Comparison of ENCODE assay signal across 8 cellular contexts in the genomic region with DNA sequence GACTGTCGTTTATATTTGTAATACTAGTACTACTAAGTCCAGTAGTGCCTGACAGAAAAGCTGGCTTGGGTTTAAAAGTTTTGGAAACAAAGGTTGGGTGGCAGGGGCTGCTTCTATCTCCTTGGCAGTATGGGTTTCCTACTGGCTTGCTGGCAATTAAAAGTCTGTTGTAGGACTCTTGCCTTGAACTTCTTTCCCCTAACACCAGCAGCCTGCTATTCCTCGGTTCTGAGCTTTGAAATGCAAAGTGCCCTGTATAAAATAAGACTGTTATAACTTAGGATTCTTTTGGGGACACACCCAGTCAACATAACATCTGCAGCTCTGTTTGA. TPM values are rescaled to one million over a fixed set of nuclear protein-coding genes. Genes with fewer than 3 reads are reported as not detected.
DNase-seq lines count a peak whose midpoint lies in the region; ATAC-seq, FAIRE-seq and TF ChIP-seq lines count a peak whose summit lies in the region.

No MANE protein-coding gene starts in this region.

- no peaks in the 10 kb centered on the region for H3K9me3 Mint-ChIP-seq in natural killer cell

- no peaks in the 10 kb centered on the region for H3K36me3 Mint-ChIP-seq in natural killer cell

- H3K4me2 ChIP-seq in BLaER1, result peak overlapping the region; percentile 87

- H3K27me3 Mint-ChIP-seq in natural killer cell (ENCODE audit: low read depth in 2 of 2), result no peaks in the 10 kb centered on the region

- H3K27ac ChIP-seq in BLaER1 (peak overlapping the region; percentile 99), colonic mucosa (peak overlapping the region; percentile 87)

- H3K4me3 ChIP-seq in BLaER1, result peak overlapping the region; percentile 89
- peak overlapping the region; percentile 85 for H3K4me3 ChIP-seq in LNCaP clone FGC (ENCODE audit: low read depth, low read length)
- peak overlapping the region; percentile 80 for H3K4me3 ChIP-seq in colonic mucosa

- DNase-seq in LNCaP clone FGC (ENCODE audit: low read depth), result no peak
- DNase-seq in colonic mucosa, result no peak
- DNase-seq in natural killer cell, result no peak
- no peak for DNase-seq in occipital lobe (lab: John Stamatoyannopoulos, UW)
- DNase-seq in GM12892 (ENCODE audit: insufficient read length), result no peak
- DNase-seq in cerebellar nuclear complex (lab: John Stamatoyannopoulos, UW), result no peak
- DNase-seq in HCEC 1CT, result no peak

- ATAC-seq in natural killer cell, result no peak

- intact Hi-C loops in colonic mucosa (cut with DNase I), result no loop called here
- intact Hi-C loops in natural killer cell (cut with micrococcal nuclease), result loop anchor here (2.0 kb wide), 1 partner anchor 33 kb away; no protein-coding TSS in a partner anchor

- H3K27ac Mint-ChIP-seq in natural killer cell, result peak overlapping the region; percentile 86 to 93

- H3K9me3 ChIP-seq in BLaER1, result no peaks in the 10 kb centered on the region
- H3K9me3 ChIP-seq in colonic mucosa, result no peaks in the 10 kb centered on the region

- TF ChIP-seq CTCF in LNCaP clone FGC (IDR thresholded peaks at IDR 0.05; ENCODE audit: control insufficient read depth, extremely low read depth, insufficient read depth) (no peak), colonic mucosa (IDR thresholded peaks at IDR 0.05) (no peak), natural killer cell (IDR thresholded peaks at IDR 0.05) (no peak)

- H4K20me1 ChIP-seq in BLaER1, result peaks cover 55% of the 10 kb centered on the region

- FAIRE-seq in GM12892 (lab: Jason Lieb, UNC), result no peak

- H3K4me1 Mint-ChIP-seq in natural killer cell, result peaks cover 24 to 36% of the 10 kb centered on the region in 2 donors

- H3K4me1 ChIP-seq in BLaER1, result peaks cover 26% of the 10 kb centered on the region
- peaks cover 4% of the 10 kb centered on the region for H3K4me1 ChIP-seq in colonic mucosa

- peak overlapping the region; percentile 95 for H3K4me3 Mint-ChIP-seq in natural killer cell

- H3K36me3 ChIP-seq in BLaER1 (peaks cover 12% of the 10 kb centered on the region), colonic mucosa (no peaks in the 10 kb centered on the region)

- no peak for TF ChIP-seq POLR2A in GM12892 (IDR thresholded peaks at IDR 0.05; ENCODE audit: low read depth, low read length)

- peak overlapping the region; percentile 98 for H3K9ac ChIP-seq in BLaER1
- peak overlapping the region in 1 of 2 donors; percentile 79 for H3K9ac ChIP-seq in colonic mucosa (ENCODE audit: low read depth in 2 of 2, low read length in 2 of 2)

- no peaks in the 10 kb centered on the region for H3K27me3 ChIP-seq in BLaER1
- H3K27me3 ChIP-seq in colonic mucosa, result no peaks in the 10 kb centered on the region

RNA-seq across cellular contexts. Expression of gene RNF169, which starts 1.3 kb away (rescaled TPM):
- total RNA-seq in colonic mucosa, result 10 to 100 TPM; 12.4 to 13.2 TPM
- total RNA-seq in natural killer cell, result 10 to 100 TPM; 29.1 to 39.8 (median 37.9) TPM
- total RNA-seq in occipital lobe, result 39.3 TPM
- polyA plus RNA-seq in GM12892 (2012; ENCODE audit: missing spikeins), result 6.0 TPM

RNA-seq across cellular contexts. Expression of gene CHRDL2, which starts 18.7 kb away (rescaled TPM):
- total RNA-seq in colonic mucosa (10 to 100 TPM in 1 of 2 donors, under 1 TPM in 1; 0.42 to 26.5 TPM), natural killer cell (not detected), occipital lobe (not detected)
- polyA plus RNA-seq in GM12892 (2012; ENCODE audit: missing spikeins), result not detected
